ENCODE assay signal across 8 cellular contexts in genomic region chr11:82899957-82900276, GRCh38. TPM values are rescaled to one million over a fixed set of nuclear protein-coding genes. Genes with fewer than 3 reads are reported as not detected.
DNase-seq lines count a peak whose midpoint lies in the region; ATAC-seq, FAIRE-seq and TF ChIP-seq lines count a peak whose summit lies in the region.

No MANE protein-coding gene starts in this region.

- FAIRE-seq in bronchial epithelial cell (lab: Jason Lieb, UNC), result no peak

- H3K4me3 ChIP-seq in bronchial epithelial cell (ENCODE audit: low read depth, low read length), result peak overlapping the region; percentile 60
- peak overlapping the region; percentile 78 to 92 for H3K4me3 ChIP-seq in muscle layer of duodenum (ENCODE audit: low read depth in 1 of 2, low read length in 2 of 2)

- H3K9me3 ChIP-seq in muscle layer of duodenum (ENCODE audit: control insufficient read depth in 1 of 2, low read length in 2 of 2), result no peaks in the 10 kb centered on the region

- H3K36me3 ChIP-seq in bronchial epithelial cell (ENCODE audit: control insufficient read depth, insufficient read depth, low read length) (no peaks in the 10 kb centered on the region), muscle layer of duodenum (ENCODE audit: control insufficient read depth in 1 of 2, insufficient read depth in 2 of 2, low read length in 2 of 2) (no peaks in the 10 kb centered on the region)

- H3K27ac ChIP-seq in muscle layer of duodenum (ENCODE audit: low read length), result peak overlapping the region; percentile 61

- H3K4me1 ChIP-seq in muscle layer of duodenum (ENCODE audit: control insufficient read depth in 1 of 2, insufficient read depth in 2 of 2, low read length in 2 of 2), result peaks cover 0 to 22% of the 10 kb centered on the region in 2 donors

- ATAC-seq in HG03439 (IDR thresholded peaks at IDR 0.05; ENCODE audit: unreplicated experiment), result peak; percentile 3

- DNase-seq in ELR (ENCODE audit: low read depth), result peak; percentile 10
- no peak for DNase-seq in bronchial epithelial cell (ENCODE audit: low read depth)
- no peak for DNase-seq in NCI-H2107 (lab: John Stamatoyannopoulos, UW)
- DNase-seq in erythroblast (lab: John Stamatoyannopoulos, UW), result no peak
- DNase-seq in DMS53 treated with DMSO at 0.1 percent for 48 hours (lab: John Stamatoyannopoulos, UW; ENCODE audit: unreplicated experiment), result no peak
- no peak for DNase-seq in A172 (ENCODE audit: low spot score)

- H3K27me3 ChIP-seq in bronchial epithelial cell (ENCODE audit: control insufficient read depth, insufficient read depth, low read length) (no peaks in the 10 kb centered on the region), muscle layer of duodenum (ENCODE audit: low read depth, low read length) (no peaks in the 10 kb centered on the region)

- no peak for TF ChIP-seq CTCF in bronchial epithelial cell (IDR thresholded peaks at IDR 0.05; ENCODE audit: insufficient read depth, low read length, severe bottlenecking)

- no peak for TF ChIP-seq POLR2A in erythroblast (IDR thresholded peaks at IDR 0.05; ENCODE audit: low read length)

RNA-seq across cellular contexts. Expression of gene PRCP, which starts 0.3 kb away (rescaled TPM):
- 10.0 and 25.9 TPM in 2 replicates for total RNA-seq in bronchial epithelial cell
- 86.6 and 96.9 TPM in 2 replicates for total RNA-seq in A172 (2014; rRNA removed; shearing (Covaris generic))

RNA-seq across cellular contexts. Expression of gene DDIAS, which starts 1.6 kb away (rescaled TPM):
- under 0.01 and 0.26 TPM in 2 replicates for total RNA-seq in bronchial epithelial cell
- total RNA-seq in A172 (2014; rRNA removed; shearing (Covaris generic)), result 30.1 and 34.5 TPM in 2 replicates

Comparison
In these comparisons a context has a peak if more than half of its experiments do, and no peak if none do; other contexts are left out.
1. RNA of gene DDIAS, which starts 1.6 kb away (total RNA-seq): 30.1 to 34.5 TPM in A172; under 0.01 to 0.26 TPM in bronchial epithelial cell; every median in the first group is over 10 times any median in the second.